Comparison of ENCODE assay signal across 25 cellular contexts in the genomic region with DNA sequence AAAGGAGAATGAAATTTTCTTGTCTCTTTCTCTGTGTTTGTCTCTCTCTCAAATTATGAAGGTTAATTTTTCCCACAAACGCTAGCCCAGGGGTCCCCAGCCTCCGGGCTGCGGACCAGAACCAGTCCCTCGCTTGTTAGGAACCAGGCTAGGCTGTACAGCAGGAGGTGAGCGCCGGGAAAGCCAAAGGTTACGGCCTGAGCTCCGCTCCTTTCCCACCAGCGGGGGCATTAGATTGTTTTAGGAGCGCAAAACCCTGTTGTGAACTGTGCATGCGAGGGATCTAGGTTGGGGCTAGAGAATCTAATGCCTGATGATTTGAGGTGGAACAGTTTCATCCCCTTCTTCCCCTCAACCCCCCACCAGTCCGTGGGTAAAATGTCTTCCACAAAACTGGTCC.
"Had no signal": no experiment of that assay in that cellular context is flagged by ENCODE, and none has a peak within 500 bp of the region (broad histone marks: within the 10 kb centered on the region; RNA-seq: fewer than 3 reads in every experiment).

No MANE protein-coding gene starts in this region.

- H3K27ac Mint-ChIP-seq: activated CD4-positive, alpha-beta T cell treated with anti-CD3 and anti-CD28 coated beads, Interleukin-2, amount 10 ng/mL, durations not matched to agents 7 days and 5 days; activated CD8-positive, alpha-beta T cell treated with anti-CD3 and anti-CD28 coated beads, Interleukin-2, amount 10 ng/mL, durations not matched to agents 7 days and 5 days; activated naive CD4-positive, alpha-beta T cell treated with anti-CD3 and anti-CD28 coated beads, Interleukin-2, amount 50 U/mL, for 24 hours; brain; memory B cell; naive thymus-derived CD8-positive, alpha-beta T cell; stimulated activated effector memory CD8-positive, alpha-beta T cell treated with anti-CD3 and anti-CD28 coated beads, Interleukin-12 subunit alpha, Interleukin-12 subunit beta, amount 100 ng/mL, for 72 hours; T-cell; T-helper 2 cell treated with Interferon-gamma antibody and Interleukin-4, amounts not matched to agents 5 μg/mL and 100 μg/mL, for 36 hours had no signal

- H3K4me1 ChIP-seq: foreskin keratinocyte, pancreas, psoas muscle, tibial nerve had no signal

- H3K27me3 ChIP-seq: foreskin keratinocyte, neutrophil, pancreas, tibial nerve had no signal

- H3K9me3 Mint-ChIP-seq: activated CD4-positive, alpha-beta T cell treated with anti-CD3 and anti-CD28 coated beads, Interleukin-2, amount 10 ng/mL, durations not matched to agents 7 days and 5 days; memory B cell had no signal

- H3K9me3 ChIP-seq: neutrophil, pancreas, psoas muscle, tibial nerve had no signal

- H3K36me3 ChIP-seq: neutrophil, pancreas, tibial nerve had no signal

- DNase-seq: activated CD4-positive, alpha-beta T cell treated with anti-CD3 and anti-CD28 coated beads, Interleukin-2, amount 10 ng/mL, durations not matched to agents 7 days and 5 days; activated CD4-positive, CD25-positive, alpha-beta regulatory T cell treated with anti-CD3 and anti-CD28 coated beads, Interleukin-2, amount 50 U/mL, for 72 hours; activated CD8-positive, alpha-beta T cell treated with anti-CD3 and anti-CD28 coated beads, Interleukin-2, amount 10 ng/mL, durations not matched to agents 7 days and 5 days; activated gamma-delta T cell treated with Interleukin-2 at 50 U/mL for 16 hours; activated T-cell treated with anti-CD3 and anti-CD28 coated beads, Interleukin-2, amount 50 U/mL, for 1 hour; anterior cingulate cortex; effector CD4-positive, alpha-beta T cell; erythroblast; foreskin keratinocyte; naive thymus-derived CD8-positive, alpha-beta T cell; pancreas; psoas muscle; right cardiac atrium; stimulated activated CD4-positive, alpha-beta T cell treated with anti-CD3 and anti-CD28 coated beads, Interleukin-1b, Interleukin-23, amount 100 ng/mL, for 48 hours; stimulated activated naive CD8-positive, alpha-beta T cell treated with anti-CD3 and anti-CD28 coated beads, Interleukin-15, amount 100 ng/mL, for 72 hours; T-cell had no signal

- H3K4me3 Mint-ChIP-seq: activated CD4-positive, alpha-beta T cell treated with anti-CD3 and anti-CD28 coated beads, Interleukin-2, amount 10 ng/mL, durations not matched to agents 7 days and 5 days; activated CD8-positive, alpha-beta T cell treated with anti-CD3 and anti-CD28 coated beads, Interleukin-2, amount 10 ng/mL, durations not matched to agents 7 days and 5 days; activated naive CD4-positive, alpha-beta T cell treated with anti-CD3 and anti-CD28 coated beads, Interleukin-2, amount 50 U/mL, for 24 hours; brain; memory B cell; naive thymus-derived CD8-positive, alpha-beta T cell; stimulated activated effector memory CD8-positive, alpha-beta T cell treated with anti-CD3 and anti-CD28 coated beads, Interleukin-12 subunit alpha, Interleukin-12 subunit beta, amount 100 ng/mL, for 72 hours; stimulated activated naive CD8-positive, alpha-beta T cell treated with anti-CD3 and anti-CD28 coated beads, Interleukin-15, amount 100 ng/mL, for 72 hours; T-cell; T-helper 2 cell treated with Interferon-gamma antibody and Interleukin-4, amounts not matched to agents 5 μg/mL and 100 μg/mL, for 36 hours had no signal

- H3K27ac ChIP-seq: foreskin keratinocyte, neutrophil, pancreas, psoas muscle, skin epidermis, tibial nerve, VCaP had no signal

- ATAC-seq: activated CD8-positive, alpha-beta T cell treated with anti-CD3 and anti-CD28 coated beads, Interleukin-2, amount 10 ng/mL, durations not matched to agents 7 days and 5 days; foreskin keratinocyte; naive thymus-derived CD8-positive, alpha-beta T cell; pancreas; psoas muscle; stimulated activated effector memory CD8-positive, alpha-beta T cell treated with anti-CD3 and anti-CD28 coated beads, Interleukin-12 subunit alpha, Interleukin-12 subunit beta, amount 100 ng/mL, for 72 hours; stimulated activated naive CD8-positive, alpha-beta T cell treated with anti-CD3 and anti-CD28 coated beads, Interleukin-15, amount 100 ng/mL, for 72 hours; T-cell had no signal

- H3K36me3 Mint-ChIP-seq: activated naive CD4-positive, alpha-beta T cell treated with anti-CD3 and anti-CD28 coated beads, Interleukin-2, amount 50 U/mL, for 24 hours; brain; memory B cell; naive thymus-derived CD8-positive, alpha-beta T cell; stimulated activated effector memory CD8-positive, alpha-beta T cell treated with anti-CD3 and anti-CD28 coated beads, Interleukin-12 subunit alpha, Interleukin-12 subunit beta, amount 100 ng/mL, for 72 hours; T-cell had no signal

- H3K27me3 Mint-ChIP-seq: activated CD4-positive, alpha-beta T cell treated with anti-CD3 and anti-CD28 coated beads, Interleukin-2, amount 10 ng/mL, durations not matched to agents 7 days and 5 days; activated naive CD4-positive, alpha-beta T cell treated with anti-CD3 and anti-CD28 coated beads, Interleukin-2, amount 50 U/mL, for 24 hours; brain; memory B cell; naive thymus-derived CD8-positive, alpha-beta T cell; stimulated activated naive CD8-positive, alpha-beta T cell treated with anti-CD3 and anti-CD28 coated beads, Interleukin-15, amount 100 ng/mL, for 72 hours; T-cell had no signal

- H3K4me1 Mint-ChIP-seq: activated CD4-positive, alpha-beta T cell treated with anti-CD3 and anti-CD28 coated beads, Interleukin-2, amount 10 ng/mL, durations not matched to agents 7 days and 5 days; activated naive CD4-positive, alpha-beta T cell treated with anti-CD3 and anti-CD28 coated beads, Interleukin-2, amount 50 U/mL, for 24 hours; brain; memory B cell; naive thymus-derived CD8-positive, alpha-beta T cell; stimulated activated effector memory CD8-positive, alpha-beta T cell treated with anti-CD3 and anti-CD28 coated beads, Interleukin-12 subunit alpha, Interleukin-12 subunit beta, amount 100 ng/mL, for 72 hours; stimulated activated naive CD8-positive, alpha-beta T cell treated with anti-CD3 and anti-CD28 coated beads, Interleukin-15, amount 100 ng/mL, for 72 hours; T-cell had no signal

- H3K4me3 ChIP-seq: pancreas, psoas muscle, skin epidermis, tibial nerve had no signal
